ENCODE assay signal across 27 cellular contexts in genomic region chr15:52759969-52760368, GRCh38. TPM values are rescaled to one million over a fixed set of nuclear protein-coding genes. Genes with fewer than 3 reads are reported as not detected.
"Had no signal": no experiment of that assay in that cellular context is flagged by ENCODE, and none has a peak within 500 bp of the region (broad histone marks: within the 10 kb centered on the region; RNA-seq: fewer than 3 reads in every experiment).

No MANE protein-coding gene starts in this region.

- H3K4me3 ChIP-seq: hepatocyte, lung, pancreas, prostate gland, spleen, tibial artery, upper lobe of left lung, uterus had no signal

- H3K27ac Mint-ChIP-seq: natural killer cell treated with Interleukin-12 subunit alpha and Interleukin-12 subunit beta and Interleukin-15 and Interleukin-18, amount 100 ng/mL, for 72 hours; stimulated activated memory B cell treated with anti-CD40 and anti-IgM and Interleukin-4, amounts not matched to agents 10 μg/mL and 1 μg/mL and 100 μg/mL, for 72 hours; stimulated activated naive CD8-positive, alpha-beta T cell treated with anti-CD3 and anti-CD28 coated beads, Interleukin-15, Interleukin-2, amounts not matched to agents 100 ng/mL and 50 ng/mL, for 24 hours had no signal

- H3K79me2 ChIP-seq: hepatocyte had no signal

- H3K27ac ChIP-seq: hepatocyte, pancreas, prostate gland, spleen, tibial artery, upper lobe of left lung, uterus had no signal

- H3K9me3 ChIP-seq: pancreas, prostate gland, spleen, tibial artery, upper lobe of left lung, uterus had no signal

- H3K4me1 ChIP-seq: prostate gland, spleen, tibial artery, upper lobe of left lung, uterus had no signal

- DNase-seq: dermis blood vessel endothelial cell; foreskin melanocyte; head of caudate nucleus; left colon; left ventricle myocardium superior; mesenchymal stem cell; midbrain; occipital lobe; pancreas; spleen; stimulated activated CD4-positive, alpha-beta T cell treated with anti-CD3 and anti-CD28 coated beads, Interleukin-15, amount 100 ng/mL, for 24 hours; stimulated activated CD4-positive, alpha-beta T cell treated with anti-CD3 and anti-CD28 coated beads, Interleukin-1b, Interleukin-23, amount 100 ng/mL, for 48 hours; stimulated activated CD4-positive, alpha-beta T cell treated with anti-CD3 and anti-CD28 coated beads, Interleukin-4, amount 100 ng/mL, for 24 hours; tibial artery; upper lobe of left lung; uterus had no signal

- H3K36me3 ChIP-seq: prostate gland, spleen, tibial artery, upper lobe of left lung, uterus had no signal

- ATAC-seq: left colon; left ventricle myocardium superior; natural killer cell treated with Interleukin-12 subunit alpha and Interleukin-12 subunit beta and Interleukin-15 and Interleukin-18, amount 100 ng/mL, for 72 hours; pancreas; sciatic nerve; stimulated activated memory B cell treated with anti-CD40 and anti-IgM and Interleukin-4, amounts not matched to agents 10 μg/mL and 1 μg/mL and 100 μg/mL, for 72 hours had no signal

- H3K36me3 Mint-ChIP-seq: natural killer cell treated with Interleukin-12 subunit alpha and Interleukin-12 subunit beta and Interleukin-15 and Interleukin-18, amount 100 ng/mL, for 72 hours; stimulated activated memory B cell treated with anti-CD40 and anti-IgM and Interleukin-4, amounts not matched to agents 10 μg/mL and 1 μg/mL and 100 μg/mL, for 72 hours had no signal

- H3K4me1 Mint-ChIP-seq: stimulated activated memory B cell treated with anti-CD40 and anti-IgM and Interleukin-4, amounts not matched to agents 10 μg/mL and 1 μg/mL and 100 μg/mL, for 72 hours had no signal

- H3K4me2 ChIP-seq: hepatocyte had no signal

- H2AFZ ChIP-seq: hepatocyte had no signal

- H3K4me3 Mint-ChIP-seq: natural killer cell treated with Interleukin-12 subunit alpha and Interleukin-12 subunit beta and Interleukin-15 and Interleukin-18, amount 100 ng/mL, for 72 hours; stimulated activated memory B cell treated with anti-CD40 and anti-IgM and Interleukin-4, amounts not matched to agents 10 μg/mL and 1 μg/mL and 100 μg/mL, for 72 hours; stimulated activated naive CD8-positive, alpha-beta T cell treated with anti-CD3 and anti-CD28 coated beads, Interleukin-15, Interleukin-2, amounts not matched to agents 100 ng/mL and 50 ng/mL, for 24 hours had no signal

- H3K9me3 Mint-ChIP-seq: natural killer cell treated with Interleukin-12 subunit alpha and Interleukin-12 subunit beta and Interleukin-15 and Interleukin-18, amount 100 ng/mL, for 72 hours; stimulated activated memory B cell treated with anti-CD40 and anti-IgM and Interleukin-4, amounts not matched to agents 10 μg/mL and 1 μg/mL and 100 μg/mL, for 72 hours; stimulated activated naive CD8-positive, alpha-beta T cell treated with anti-CD3 and anti-CD28 coated beads, Interleukin-15, Interleukin-2, amounts not matched to agents 100 ng/mL and 50 ng/mL, for 24 hours had no signal

- H3K27me3 ChIP-seq: hepatocyte, pancreas, upper lobe of left lung, uterus had no signal

RNA-seq across cellular contexts. Expression of gene ONECUT1, which starts 30.2 kb away (rescaled TPM):
- total RNA-seq: dermis blood vessel endothelial cell; kidney epithelial cell; left colon; left ventricle myocardium superior; natural killer cell treated with Interleukin-12 subunit alpha and Interleukin-12 subunit beta and Interleukin-15 and Interleukin-18, amount 100 ng/mL, for 72 hours; occipital lobe; sciatic nerve; skeletal muscle tissue; spleen; temporal lobe; uterus had no signal
- polyA plus RNA-seq: esophagus, lung, spleen had no signal
